Comparison of ENCODE assay signal across 8 cellular contexts in the genomic region with DNA sequence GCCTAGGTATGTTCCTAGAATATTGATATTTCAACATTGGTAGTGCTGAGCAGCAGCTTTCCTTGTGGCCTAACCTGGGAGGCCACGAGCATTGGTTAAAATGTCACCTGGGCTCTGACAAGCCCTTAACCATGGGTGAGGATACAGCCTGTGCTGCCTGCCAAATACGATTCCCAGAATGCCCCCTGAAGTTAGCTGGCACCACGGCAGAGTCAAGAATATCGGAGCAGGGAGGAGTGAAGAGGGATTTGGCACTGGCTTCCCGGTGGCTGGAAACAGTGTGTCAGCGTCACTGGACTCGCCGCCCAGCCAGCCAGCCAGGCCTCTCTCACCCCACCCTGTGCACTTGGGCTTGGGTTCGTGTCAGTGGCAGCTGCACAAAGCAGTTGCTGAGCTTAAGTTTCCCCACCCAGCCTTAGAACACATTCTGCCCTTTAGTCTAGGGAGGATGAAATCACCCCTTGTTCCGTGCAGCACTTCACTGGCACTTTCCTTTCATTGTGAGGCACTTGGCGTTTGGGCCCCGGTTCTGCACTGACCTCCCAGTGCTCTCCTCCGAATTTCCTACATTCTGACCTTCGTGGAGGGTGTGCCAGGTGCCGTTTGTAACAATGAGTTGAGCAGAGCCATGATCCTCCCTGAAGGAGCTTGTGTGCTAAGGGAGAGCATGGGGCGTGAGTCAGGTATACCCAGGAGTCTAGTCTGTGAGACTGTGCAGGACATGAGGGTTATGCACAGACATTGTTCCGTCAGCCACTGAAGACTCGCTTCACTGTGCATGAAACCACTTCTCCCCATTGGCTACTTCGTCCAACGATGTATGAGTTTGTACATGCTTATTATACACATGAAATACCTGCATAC.
A peak's percentile ranks its signal among the peaks of the same experiment; 100 is the strongest.
DNase-seq lines count a peak whose midpoint lies in the region; ATAC-seq and TF ChIP-seq lines count a peak whose summit lies in the region.

No MANE protein-coding gene starts in this region.

- H3K9me3 ChIP-seq in CD4-positive, CD25-positive, alpha-beta regulatory T cell (ENCODE audit: control insufficient read depth in 2 of 2, low read length in 2 of 2): no peaks in the 10 kb centered on the region
- no peaks in the 10 kb centered on the region for H3K9me3 ChIP-seq in psoas muscle

- H3K4me3 ChIP-seq in CD4-positive, CD25-positive, alpha-beta regulatory T cell (ENCODE audit: low read depth, low read length): peak overlapping the region; percentile 66
- peak overlapping the region; percentile 45 for H3K4me3 ChIP-seq in psoas muscle

- H3K27me3 Mint-ChIP-seq in CD4-positive, CD25-positive, alpha-beta regulatory T cell: peaks cover 5% of the 10 kb centered on the region
- no peaks in the 10 kb centered on the region for H3K27me3 Mint-ChIP-seq in activated CD8-positive, alpha-beta T cell treated with anti-CD3 and anti-CD28 coated beads for 36 hours

- intact Hi-C loops in activated CD8-positive, alpha-beta T cell treated with anti-CD3 and anti-CD28 coated beads for 36 hours (cut with micrococcal nuclease): loop anchor here (10.0 kb wide), 1 partner anchor 78 kb away; no protein-coding TSS in a partner anchor
- intact Hi-C loops in Right ventricle myocardium superior (cut with DNase I): no loop called here
- intact Hi-C loops in psoas muscle (cut with DNase I): loop anchor here (2.0 to 5.0 kb wide), 4 partner anchors 79 to 232 kb away; a partner anchor contains a TSS

- H3K27me3 ChIP-seq in CD4-positive, CD25-positive, alpha-beta regulatory T cell (ENCODE audit: control insufficient read depth, insufficient read depth, low read length): no peaks in the 10 kb centered on the region
- no peaks in the 10 kb centered on the region for H3K27me3 ChIP-seq in psoas muscle (ENCODE audit: insufficient read depth in 3 of 3, low read length in 2 of 3)

- peak overlapping the region; percentile 77 to 88 (median 80) for H3K4me3 Mint-ChIP-seq in CD4-positive, CD25-positive, alpha-beta regulatory T cell
- H3K4me3 Mint-ChIP-seq in activated CD8-positive, alpha-beta T cell treated with anti-CD3 and anti-CD28 coated beads for 36 hours: peak overlapping the region; percentile 68

- H3K27ac Mint-ChIP-seq in CD4-positive, CD25-positive, alpha-beta regulatory T cell: peak overlapping the region; percentile 94 to 99 (median 94)
- peak overlapping the region; percentile 100 for H3K27ac Mint-ChIP-seq in activated CD8-positive, alpha-beta T cell treated with anti-CD3 and anti-CD28 coated beads for 36 hours

- TF ChIP-seq CTCF in activated CD8-positive, alpha-beta T cell treated with anti-CD3 and anti-CD28 coated beads for 36 hours (IDR thresholded peaks at IDR 0.05): no peak
- no peak for TF ChIP-seq CTCF in psoas muscle (IDR thresholded peaks at IDR 0.05)

- CTCF ChIA-PET in activated CD8-positive, alpha-beta T cell treated with anti-CD3 and anti-CD28 coated beads for 36 hours (lab: Charles Lee): interaction anchor here (1.0 to 13.9 kb wide), 4 partner anchors 18 to 152 kb away, joined by 3 to 135 read pairs (median 14); a partner anchor contains a TSS

- POLR2A ChIA-PET in activated CD8-positive, alpha-beta T cell treated with anti-CD3 and anti-CD28 coated beads for 36 hours (lab: Charles Lee): interaction anchor here (0.6 to 21.8 kb wide), 10 partner anchors 8 to 225 kb away, joined by 3 to 434 read pairs (median 4); a partner anchor contains a TSS

- ATAC-seq in CD4-positive, CD25-positive, alpha-beta regulatory T cell (ENCODE audit: low read depth in 2 of 2): no peak
- ATAC-seq in activated CD8-positive, alpha-beta T cell treated with anti-CD3 and anti-CD28 coated beads for 36 hours: no peak
- peak; percentile 90 for ATAC-seq in Right ventricle myocardium superior (ENCODE audit: poor library complexity)
- ATAC-seq in psoas muscle: peak; percentile 81 to 89 (median 89)
- ATAC-seq in GM21447 (IDR thresholded peaks at IDR 0.05; ENCODE audit: unreplicated experiment): no peak
- ATAC-seq in HG03045 (IDR thresholded peaks at IDR 0.05; ENCODE audit: unreplicated experiment): no peak

- peaks cover 44 to 96% (median 85%) of the 10 kb centered on the region in 4 donors for H3K4me1 Mint-ChIP-seq in CD4-positive, CD25-positive, alpha-beta regulatory T cell
- peaks cover 95% of the 10 kb centered on the region for H3K4me1 Mint-ChIP-seq in activated CD8-positive, alpha-beta T cell treated with anti-CD3 and anti-CD28 coated beads for 36 hours (ENCODE audit: low read depth)

- no peaks in the 10 kb centered on the region for H3K9me3 Mint-ChIP-seq in CD4-positive, CD25-positive, alpha-beta regulatory T cell
- no peaks in the 10 kb centered on the region for H3K9me3 Mint-ChIP-seq in activated CD8-positive, alpha-beta T cell treated with anti-CD3 and anti-CD28 coated beads for 36 hours

- no peak for DNase-seq in CD4-positive, CD25-positive, alpha-beta regulatory T cell
- no peak for DNase-seq in activated CD8-positive, alpha-beta T cell treated with anti-CD3 and anti-CD28 coated beads for 36 hours
- peak; percentile 90 for DNase-seq in Right ventricle myocardium superior
- peak; percentile 87 to 95 for DNase-seq in psoas muscle
- DNase-seq in GOT3 (lab: John Stamatoyannopoulos, UW): no peak
- no peak for DNase-seq in NCI-H1694 (lab: John Stamatoyannopoulos, UW)

- 18 to 24% (median 18%) methylated on average over 20 of the region's 20 CpGs for WGBS in psoas muscle, 3 donors

- no peaks in the 10 kb centered on the region for H3K36me3 ChIP-seq in CD4-positive, CD25-positive, alpha-beta regulatory T cell (ENCODE audit: control insufficient read depth, insufficient read depth, low read length)
- peaks cover 0 to under 1% of the 10 kb centered on the region in 2 donors for H3K36me3 ChIP-seq in psoas muscle (ENCODE audit: insufficient read depth in 1 of 2, low read depth in 1 of 2)

- peaks cover 72% of the 10 kb centered on the region for H3K4me1 ChIP-seq in CD4-positive, CD25-positive, alpha-beta regulatory T cell (ENCODE audit: control insufficient read depth, insufficient read depth, low read length, poor library complexity, severe bottlenecking)
- peaks cover 57% of the 10 kb centered on the region for H3K4me1 ChIP-seq in psoas muscle

- H3K36me3 Mint-ChIP-seq in CD4-positive, CD25-positive, alpha-beta regulatory T cell: peaks cover 40% of the 10 kb centered on the region
- H3K36me3 Mint-ChIP-seq in activated CD8-positive, alpha-beta T cell treated with anti-CD3 and anti-CD28 coated beads for 36 hours (ENCODE audit: low read depth): peaks cover 85% of the 10 kb centered on the region

- H3K27ac ChIP-seq in CD4-positive, CD25-positive, alpha-beta regulatory T cell (ENCODE audit: insufficient read depth, low read length, poor library complexity, severe bottlenecking): peak overlapping the region; percentile 25
- H3K27ac ChIP-seq in psoas muscle: peak overlapping the region; percentile 84

Comparison
In these comparisons a context has a peak if more than half of its experiments do, and no peak if none do; other contexts are left out.
1. ATAC-seq: peak in Right ventricle myocardium superior (single experiment) and psoas muscle (4 of 4); none in CD4-positive, CD25-positive, alpha-beta regulatory T cell (0 of 2), activated CD8-positive, alpha-beta T cell treated with anti-CD3 and anti-CD28 coated beads for 36 hours (single experiment), GM21447 (single experiment) and HG03045 (single experiment).
2. DNase-seq: peak in Right ventricle myocardium superior (single experiment) and psoas muscle (2 of 2); none in CD4-positive, CD25-positive, alpha-beta regulatory T cell (0 of 3), activated CD8-positive, alpha-beta T cell treated with anti-CD3 and anti-CD28 coated beads for 36 hours (single experiment), GOT3 (single experiment) and NCI-H1694 (single experiment).